In genomic region chr14:20477211-20477876, GRCh38 we compare ENCODE assay signal across 8 cellular contexts. TPM values are rescaled to one million over a fixed set of nuclear protein-coding genes. Genes with fewer than 3 reads are reported as not detected.
DNase-seq lines count a peak whose midpoint lies in the region; ATAC-seq and TF ChIP-seq lines count a peak whose summit lies in the region.

No MANE protein-coding gene starts in this region.

- no peak overlapping the region for H3K9ac ChIP-seq in skeletal muscle tissue (ENCODE audit: low read depth in 1 of 3, low read length in 3 of 3)

- peak overlapping the region; percentile 6 for H3K27ac ChIP-seq in skeletal muscle tissue (ENCODE audit: low read depth, low read length)

- no peak for ATAC-seq in HG03571 (IDR thresholded peaks at IDR 0.05; ENCODE audit: unreplicated experiment)

- no peak overlapping the region for H3K4me3 ChIP-seq in skeletal muscle tissue (ENCODE audit: low read length in 3 of 3)

- H3K36me3 ChIP-seq in skeletal muscle tissue (ENCODE audit: control insufficient read depth in 3 of 3, insufficient read depth in 3 of 3, low read length in 3 of 3): peaks cover 2 to 21% (median 12%) of the 10 kb centered on the region in 3 donors

- peak; percentile 68 for TF ChIP-seq POLR2A in erythroblast (IDR thresholded peaks at IDR 0.05; ENCODE audit: low read length)

- H3K27me3 ChIP-seq in skeletal muscle tissue (ENCODE audit: control insufficient read depth in 3 of 3, insufficient read depth in 3 of 3, low read length in 3 of 3): no peaks in the 10 kb centered on the region

- no peaks in the 10 kb centered on the region for H3K9me3 ChIP-seq in skeletal muscle tissue (ENCODE audit: control insufficient read depth in 3 of 3, low read length in 3 of 3)

- peaks cover 0 to 3% (median 0%) of the 10 kb centered on the region in 3 donors for H3K4me1 ChIP-seq in skeletal muscle tissue (ENCODE audit: control insufficient read depth in 3 of 3, insufficient read depth in 3 of 3, low read length in 3 of 3)

- peak; percentile 26 for DNase-seq in NCI-H2107 treated with DMSO at 0.1 percent for 48 hours (lab: John Stamatoyannopoulos, UW; ENCODE audit: unreplicated experiment)
- no peak for DNase-seq in NCI-H2107 (lab: John Stamatoyannopoulos, UW)
- peak; percentile 20 for DNase-seq in T-helper 22 cell (ENCODE audit: low read depth)
- DNase-seq in erythroblast (lab: John Stamatoyannopoulos, UW): peak; percentile 93 to 95
- DNase-seq in NK-92 treated with Interleukin-12 subunit alpha and Interleukin-12 subunit beta, amount 100 ng/mL, for 24 hours (lab: John Stamatoyannopoulos, UW): no peak
- no peak for DNase-seq in cortex of kidney (lab: John Stamatoyannopoulos, UW)

RNA-seq across cellular contexts. Expression of gene PNP, which starts 8.1 kb away (rescaled TPM):
- 13.6 TPM for total RNA-seq in skeletal muscle tissue

RNA-seq across cellular contexts. Expression of gene PIP4P1, which starts 16.1 kb away (rescaled TPM):
- 13.0 TPM for total RNA-seq in skeletal muscle tissue

RNA-seq across cellular contexts. Expression of gene APEX1, which starts 22.3 kb away (rescaled TPM):
- 64.2 TPM for total RNA-seq in skeletal muscle tissue

RNA-seq across cellular contexts. Expression of gene OSGEP, which starts 22.7 kb away (rescaled TPM):
- 26.6 TPM for total RNA-seq in skeletal muscle tissue

RNA-seq across cellular contexts. Expression of gene RNASE10, which starts 28.0 kb away (rescaled TPM):
- not detected for total RNA-seq in skeletal muscle tissue

Comparison
In these comparisons a context has a peak if more than half of its experiments do, and no peak if none do; other contexts are left out.
1. DNase-seq: peak in NCI-H2107 treated with DMSO at 0.1 percent for 48 hours (single experiment), T-helper 22 cell (single experiment) and erythroblast (2 of 2); none in NCI-H2107 (single experiment), NK-92 treated with Interleukin-12 subunit alpha and Interleukin-12 subunit beta, amount 100 ng/mL, for 24 hours (single experiment) and cortex of kidney (single experiment).